In the genomic region with DNA sequence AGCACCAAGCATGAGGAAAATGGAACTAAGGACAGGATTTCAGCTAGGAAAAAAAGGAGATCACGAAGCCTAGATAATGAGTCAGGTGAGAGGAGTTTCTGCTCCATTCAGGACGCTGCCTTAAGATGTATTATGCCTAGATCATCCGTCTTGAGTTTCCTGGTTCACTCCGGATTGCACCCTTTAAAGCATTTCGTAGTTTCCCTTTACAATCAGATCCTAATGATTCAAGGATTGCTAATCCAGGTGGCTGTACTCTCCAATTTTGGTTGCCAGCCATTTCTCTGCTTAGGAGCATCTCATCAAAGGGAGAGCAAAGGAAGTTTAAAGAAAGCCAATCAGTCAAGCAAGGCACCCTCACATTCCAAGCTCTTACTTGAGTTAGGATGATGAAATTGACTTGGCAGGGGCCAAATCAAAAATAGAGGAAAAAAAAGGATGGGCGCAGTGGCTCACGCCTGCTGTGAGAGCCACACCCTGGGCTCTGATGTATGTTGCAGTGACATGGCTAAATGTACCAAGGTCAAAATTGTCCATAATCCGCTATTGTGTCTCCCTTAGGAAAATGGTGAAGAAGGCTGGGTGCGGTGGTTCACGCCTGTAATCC, we compare ENCODE assay signal across 14 cellular contexts.
"Had no signal": no experiment of that assay in that cellular context is flagged by ENCODE, and none has a peak within 500 bp of the region (broad histone marks: within the 10 kb centered on the region; RNA-seq: fewer than 3 reads in every experiment).

No MANE protein-coding gene starts in this region.

- H3K4me3 ChIP-seq: cardiac muscle cell, esophagus muscularis mucosa, mucosa of descending colon had no signal

- H3K36me3 Mint-ChIP-seq: naive thymus-derived CD8-positive, alpha-beta T cell had no signal

- H3K4me3 Mint-ChIP-seq: activated CD4-positive, alpha-beta memory T cell treated with anti-CD3 and anti-CD28 coated beads, Interleukin-2, amount 10 ng/mL, durations not matched to agents 7 days and 5 days; activated T-helper 1 cell treated with anti-CD3 and anti-CD28 coated beads, Interleukin-12 subunit alpha, Interleukin-12 subunit beta, Interleukin-2, Interleukin-4 antibody, amounts not matched to agents 30 ng/mL and 10 ng/mL and 1 ng/mL, durations not matched to agents 14 hours and 24 hours and 36 hours; naive thymus-derived CD8-positive, alpha-beta T cell; stimulated activated naive CD8-positive, alpha-beta T cell treated with anti-CD3 and anti-CD28 coated beads, Interleukin-15, amount 100 ng/mL, for 72 hours had no signal

- ATAC-seq: mucosa of descending colon; naive thymus-derived CD8-positive, alpha-beta T cell; stimulated activated naive CD8-positive, alpha-beta T cell treated with anti-CD3 and anti-CD28 coated beads, Interleukin-15, amount 100 ng/mL, for 72 hours had no signal

- H3K27ac Mint-ChIP-seq: activated CD4-positive, alpha-beta memory T cell treated with anti-CD3 and anti-CD28 coated beads, Interleukin-2, amount 10 ng/mL, durations not matched to agents 7 days and 5 days; activated T-helper 1 cell treated with anti-CD3 and anti-CD28 coated beads, Interleukin-12 subunit alpha, Interleukin-12 subunit beta, Interleukin-2, Interleukin-4 antibody, amounts not matched to agents 30 ng/mL and 10 ng/mL and 1 ng/mL, durations not matched to agents 14 hours and 24 hours and 36 hours; stimulated activated naive CD8-positive, alpha-beta T cell treated with anti-CD3 and anti-CD28 coated beads, Interleukin-15, amount 100 ng/mL, for 72 hours had no signal

- H3K9me3 ChIP-seq: esophagus muscularis mucosa, mucosa of descending colon had no signal

- H3K9me3 Mint-ChIP-seq: activated CD4-positive, alpha-beta memory T cell treated with anti-CD3 and anti-CD28 coated beads, Interleukin-2, amount 10 ng/mL, durations not matched to agents 7 days and 5 days; activated T-helper 1 cell treated with anti-CD3 and anti-CD28 coated beads, Interleukin-12 subunit alpha, Interleukin-12 subunit beta, Interleukin-2, Interleukin-4 antibody, amounts not matched to agents 30 ng/mL and 10 ng/mL and 1 ng/mL, durations not matched to agents 14 hours and 24 hours and 36 hours; naive thymus-derived CD8-positive, alpha-beta T cell; stimulated activated naive CD8-positive, alpha-beta T cell treated with anti-CD3 and anti-CD28 coated beads, Interleukin-15, amount 100 ng/mL, for 72 hours had no signal

- DNase-seq: activated CD4-positive, alpha-beta memory T cell treated with anti-CD3 and anti-CD28 coated beads, Interleukin-2, amount 10 ng/mL, durations not matched to agents 7 days and 5 days; activated CD8-positive, alpha-beta memory T cell treated with anti-CD3 and anti-CD28 coated beads, Interleukin-2, amount 50 U/mL, for 4 hours; activated naive CD4-positive, alpha-beta T cell; foreskin fibroblast; head of caudate nucleus; mucosa of descending colon; naive thymus-derived CD8-positive, alpha-beta T cell; occipital lobe; stimulated activated CD4-positive, alpha-beta T cell treated with anti-CD3 and anti-CD28 coated beads, Interleukin-2, amount 100 ng/mL, for 48 hours; stimulated activated CD8-positive, alpha-beta memory T cell treated with anti-CD3 and anti-CD28 coated beads, Interleukin-4, amount 100 ng/mL, for 48 hours; stimulated activated naive CD8-positive, alpha-beta T cell treated with anti-CD3 and anti-CD28 coated beads, Interleukin-15, amount 100 ng/mL, for 72 hours had no signal

- H3K27ac ChIP-seq: cardiac muscle cell, esophagus muscularis mucosa had no signal

- H3K4me1 ChIP-seq: esophagus muscularis mucosa had no signal

- H3K36me3 ChIP-seq: cardiac muscle cell, esophagus muscularis mucosa had no signal

- H3K27me3 Mint-ChIP-seq: naive thymus-derived CD8-positive, alpha-beta T cell; stimulated activated naive CD8-positive, alpha-beta T cell treated with anti-CD3 and anti-CD28 coated beads, Interleukin-15, amount 100 ng/mL, for 72 hours had no signal

- H3K27me3 ChIP-seq: cardiac muscle cell, esophagus muscularis mucosa had no signal
